25 cellular contexts compared by ENCODE assay signal in genomic region chr9:11708899-11709298, GRCh38.
"Had no signal": no experiment of that assay in that cellular context is flagged by ENCODE, and none has a peak within 500 bp of the region (broad histone marks: within the 10 kb centered on the region; RNA-seq: fewer than 3 reads in every experiment).

No MANE protein-coding gene starts in this region.

- H3K36me3 ChIP-seq: colonic mucosa, esophagus muscularis mucosa, esophagus squamous epithelium, gastrocnemius medialis, gastroesophageal sphincter, heart left ventricle, heart right ventricle had no signal

- H3K27ac ChIP-seq: colonic mucosa, coronary artery, dorsolateral prefrontal cortex, epithelial cell of prostate, esophagus muscularis mucosa, esophagus squamous epithelium, foreskin keratinocyte, gastrocnemius medialis, gastroesophageal sphincter, heart left ventricle, heart right ventricle had no signal

- H3K27me3 ChIP-seq: colonic mucosa, dorsolateral prefrontal cortex, esophagus muscularis mucosa, esophagus squamous epithelium, foreskin keratinocyte, gastrocnemius medialis, gastroesophageal sphincter, heart left ventricle, heart right ventricle had no signal

- H3K4me3 Mint-ChIP-seq: dendritic cell treated with granulocyte-macrophage colony-stimulating factor and Interleukin-4, amounts not matched to agents 40 ng/mL and 50 ng/mL, for 4 days; effector memory CD8-positive, alpha-beta T cell; endodermal cell had no signal

- DNase-seq: colonic mucosa; cortex of kidney; dermis blood vessel endothelial cell; dorsolateral prefrontal cortex; effector CD4-positive, alpha-beta T cell; effector CD8-positive, alpha-beta T cell; effector memory CD4-positive, alpha-beta T cell; effector memory CD8-positive, alpha-beta T cell; endodermal cell; erythroblast; esophagus squamous epithelium; foreskin fibroblast; foreskin keratinocyte; foreskin melanocyte; gastrocnemius medialis; glutamatergic neuron; head of caudate nucleus; heart left ventricle; heart right ventricle had no signal

- H3K9me3 Mint-ChIP-seq: dendritic cell treated with granulocyte-macrophage colony-stimulating factor and Interleukin-4, amounts not matched to agents 40 ng/mL and 50 ng/mL, for 4 days had no signal

- H3K9me3 ChIP-seq: colonic mucosa, esophagus squamous epithelium, gastrocnemius medialis, gastroesophageal sphincter had no signal

- H3K27me3 Mint-ChIP-seq: dendritic cell treated with granulocyte-macrophage colony-stimulating factor and Interleukin-4, amounts not matched to agents 40 ng/mL and 50 ng/mL, for 4 days; effector memory CD8-positive, alpha-beta T cell had no signal

- ATAC-seq: effector memory CD8-positive, alpha-beta T cell; esophagus mucosa; foreskin keratinocyte; gastrocnemius medialis; gastroesophageal sphincter; heart left ventricle; heart right ventricle had no signal

- H3K4me1 Mint-ChIP-seq: endodermal cell had no signal

- H3K4me1 ChIP-seq: colonic mucosa, esophagus muscularis mucosa, esophagus squamous epithelium, foreskin keratinocyte, gastrocnemius medialis, gastroesophageal sphincter, heart left ventricle, heart right ventricle had no signal

- H3K27ac Mint-ChIP-seq: dendritic cell treated with granulocyte-macrophage colony-stimulating factor and Interleukin-4, amounts not matched to agents 40 ng/mL and 50 ng/mL, for 4 days; effector memory CD8-positive, alpha-beta T cell; endodermal cell had no signal

- H3K4me3 ChIP-seq: colonic mucosa, coronary artery, dorsolateral prefrontal cortex, esophagus muscularis mucosa, esophagus squamous epithelium, gastrocnemius medialis, gastroesophageal sphincter, heart left ventricle, heart right ventricle had no signal
